ENCODE assay signal across 9 cellular contexts in the genomic region with DNA sequence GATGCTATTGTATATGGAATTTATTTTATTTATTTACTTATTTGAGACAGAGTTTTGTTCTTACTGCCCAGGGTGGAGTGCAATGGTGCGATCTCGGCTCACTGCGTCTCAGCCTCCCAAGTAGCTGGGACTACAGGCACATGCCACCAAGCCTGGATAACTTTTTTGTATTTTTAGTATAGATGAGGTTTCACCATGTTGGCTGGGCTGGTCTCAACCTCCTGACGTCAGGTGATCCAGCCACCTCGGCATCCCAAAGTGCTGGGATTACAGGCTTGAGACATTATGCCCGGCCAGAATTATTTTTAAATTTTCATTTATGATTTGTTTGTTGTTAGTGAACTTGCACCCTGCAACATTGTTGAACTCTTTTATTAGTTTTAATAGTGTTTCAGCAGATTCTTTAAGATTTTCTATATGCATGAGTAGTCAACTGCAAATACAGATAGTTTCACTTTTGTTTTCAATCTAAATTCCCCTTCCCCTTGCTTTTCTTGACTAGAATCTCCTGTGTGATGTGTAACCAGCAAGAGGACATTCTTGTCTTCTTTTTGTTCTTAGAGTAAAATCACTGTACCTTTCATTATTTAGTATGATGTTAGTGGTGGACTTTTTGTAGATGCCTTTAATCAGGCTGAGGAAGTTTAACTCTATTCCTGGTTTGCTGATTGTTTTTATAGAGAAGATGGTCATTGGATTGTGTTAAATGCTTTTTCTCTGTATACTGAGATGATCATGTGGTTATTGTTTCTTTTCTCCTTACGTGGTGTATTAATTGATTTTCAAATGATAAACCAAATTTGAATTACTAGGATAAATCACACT. TPM values are rescaled to one million over a fixed set of nuclear protein-coding genes. Genes with fewer than 3 reads are reported as not detected.
DNase-seq lines count a peak whose midpoint lies in the region; ATAC-seq and TF ChIP-seq lines count a peak whose summit lies in the region.
"Had no signal": no experiment of that assay in that cellular context is flagged by ENCODE, and none has a peak within 500 bp of the region (broad histone marks: within the 10 kb centered on the region; RNA-seq: fewer than 3 reads in every experiment).

No MANE protein-coding gene starts in this region.

- peak overlapping the region; percentile 79 to 92 for H3K4me3 Mint-ChIP-seq in activated T-cell treated with anti-CD3 and anti-CD28 coated beads, Interleukin-2, amount 50 U/mL, for 72 hours

- H3F3A ChIP-seq in SU-DHL-6 (ENCODE audit: insufficient read depth), result peaks cover 15% of the 10 kb centered on the region

- H3K27ac ChIP-seq in SU-DHL-6 (ENCODE audit: low read depth, low read length) (peak overlapping the region; percentile 64), spleen (peak overlapping the region; percentile 29 to 79 (median 64))
- H3K27ac ChIP-seq: SK-N-MC had no signal

- WGBS in spleen, 5 donors, result 76 to 86% (median 83%) methylated on average over 7 of the region's 7 CpGs

- peaks cover 0 to 31% (median 16%) of the 10 kb centered on the region in 6 donors for H3K4me1 ChIP-seq in spleen

- peak overlapping the region; percentile 43 for H3K9ac ChIP-seq in SU-DHL-6 (ENCODE audit: low read length)

- peaks cover 34% of the 10 kb centered on the region for H3K4me1 Mint-ChIP-seq in activated T-cell treated with anti-CD3 and anti-CD28 coated beads, Interleukin-2, amount 50 U/mL, for 72 hours (ENCODE audit: low read depth)

- TF ChIP-seq POLR2A in spleen (IDR thresholded peaks at IDR 0.05), result no peak

- H3K9me3 ChIP-seq in SU-DHL-6 (ENCODE audit: insufficient read depth, low read length) (no peaks in the 10 kb centered on the region), spleen (peaks cover 0 to 6% (median 0%) of the 10 kb centered on the region in 8 donors)

- no peaks in the 10 kb centered on the region for H3K27me3 Mint-ChIP-seq in activated T-cell treated with anti-CD3 and anti-CD28 coated beads, Interleukin-2, amount 50 U/mL, for 72 hours (ENCODE audit: low read depth)

- peaks cover 24% of the 10 kb centered on the region for H3K79me2 ChIP-seq in SU-DHL-6 (ENCODE audit: insufficient read depth, low read length)

- H3K4me3 ChIP-seq in SU-DHL-6 (ENCODE audit: insufficient read depth, low read length, poor library complexity, severe bottlenecking) (peak overlapping the region; percentile 53), spleen (peak overlapping the region in 4 of 8 donors; percentile 1 to 58 (median 26))
- H3K4me3 ChIP-seq: SK-N-MC had no signal

- H4K20me1 ChIP-seq in SU-DHL-6 (ENCODE audit: low read depth, low read length), result no peaks in the 10 kb centered on the region

- H3K36me3 Mint-ChIP-seq in activated T-cell treated with anti-CD3 and anti-CD28 coated beads, Interleukin-2, amount 50 U/mL, for 72 hours (ENCODE audit: insufficient read depth in 2 of 2), result peaks cover 8 to 68% of the 10 kb centered on the region in 2 donors

- H3K27ac Mint-ChIP-seq in activated T-cell treated with anti-CD3 and anti-CD28 coated beads, Interleukin-2, amount 50 U/mL, for 72 hours, result peak overlapping the region; percentile 98

- H3K27me3 ChIP-seq in SU-DHL-6 (ENCODE audit: low read length) (no peaks in the 10 kb centered on the region), spleen (replicated peaks in 1 of 7) (no peaks in the 10 kb centered on the region)

- peak overlapping the region; percentile 87 for H3K4me2 ChIP-seq in SU-DHL-6 (ENCODE audit: low read depth, low read length, poor library complexity, severe bottlenecking)

- no peaks in the 10 kb centered on the region for H3K9me2 ChIP-seq in SU-DHL-6 (replicated peaks; ENCODE audit: insufficient read depth, low read length)

- H3K9me3 Mint-ChIP-seq in activated T-cell treated with anti-CD3 and anti-CD28 coated beads, Interleukin-2, amount 50 U/mL, for 72 hours, result peaks cover 0 to 11% of the 10 kb centered on the region in 2 donors

- no peak overlapping the region for H2AFZ ChIP-seq in SU-DHL-6 (ENCODE audit: low read depth, low read length, severe bottlenecking)

- no peak for DNase-seq in activated T-cell treated with anti-CD3 and anti-CD28 coated beads, Interleukin-2, amount 50 U/mL, for 72 hours
- DNase-seq in activated T-cell treated with anti-CD3 and anti-CD28 coated beads for 4 hours, result no peak
- DNase-seq in spleen, result no peak
- DNase-seq in NCI-H2227 (lab: John Stamatoyannopoulos, UW; ENCODE audit: unreplicated experiment), result no peak
- no peak for DNase-seq in stimulated activated CD8-positive, alpha-beta memory T cell treated with anti-CD3 and anti-CD28 coated beads, Interleukin-4, amount 100 ng/mL, for 48 hours
- DNase-seq in amniotic stem cell (lab: John Stamatoyannopoulos, UW), result no peak

- no peak for TF ChIP-seq CTCF in SU-DHL-6 (IDR thresholded peaks at IDR 0.05; ENCODE audit: insufficient read depth, low read length, poor library complexity, severe bottlenecking)
- TF ChIP-seq CTCF in spleen (IDR thresholded peaks at IDR 0.05 in 8 of 11, conservative IDR thresholded peaks at IDR 0.05 in 3 of 11), result no peak

- ATAC-seq in activated T-cell treated with anti-CD3 and anti-CD28 coated beads, Interleukin-2, amount 50 U/mL, for 72 hours (replicated peaks in 1 of 2), result peak; percentile 54 to 67
- peak; percentile 96 for ATAC-seq in HG02870 (IDR thresholded peaks at IDR 0.05; ENCODE audit: unreplicated experiment)

- intact Hi-C loops in spleen (cut with DNase I; ENCODE audit: low total_unique reads), result no loop called here

- H3K36me3 ChIP-seq in SU-DHL-6 (ENCODE audit: low read length) (peaks cover 29% of the 10 kb centered on the region), spleen (peaks cover 0 to 72% (median 28%) of the 10 kb centered on the region in 6 donors)

RNA-seq across cellular contexts. Expression of gene ZNF33A, which starts 27.8 kb away (rescaled TPM):
- 10 to 100 TPM; 23.1 to 25.9 TPM for total RNA-seq in activated T-cell treated with anti-CD3 and anti-CD28 coated beads, Interleukin-2, amount 50 U/mL, for 72 hours
- total RNA-seq in spleen, result 10 to 100 TPM; 33.7 to 61.6 (median 40.0) TPM
- 10 to 100 TPM in 1 of 3 donors, 1 to 10 TPM in 2; 8.9 to 11.6 (median 9.7) TPM for polyA plus RNA-seq in spleen

RNA-seq across cellular contexts. Expression of gene ZNF37A, which starts 55.8 kb away (rescaled TPM):
- total RNA-seq in activated T-cell treated with anti-CD3 and anti-CD28 coated beads, Interleukin-2, amount 50 U/mL, for 72 hours, result 10 to 100 TPM; 23.7 to 25.3 TPM
- total RNA-seq in spleen, result 10 to 100 TPM; 16.7 to 31.2 (median 23.2) TPM
- 1 to 10 TPM; 3.1 to 4.9 (median 3.6) TPM for polyA plus RNA-seq in spleen
